ENCODE assay signal across 8 cellular contexts in genomic region chr9:111662851-111663823, GRCh38. TPM values are rescaled to one million over a fixed set of nuclear protein-coding genes. Genes with fewer than 3 reads are reported as not detected.
DNase-seq lines count a peak whose midpoint lies in the region; ATAC-seq and TF ChIP-seq lines count a peak whose summit lies in the region.

No MANE protein-coding gene starts in this region.

- H3K27ac ChIP-seq in DND-41 (ENCODE audit: low read length) = no peak overlapping the region
- 0 out of 2 replicates have a peak overlapping the region, but pooled peaks have one; percentile 44 for H3K27ac ChIP-seq in OCI-LY3 (ENCODE audit: low read length)
- H3K27ac ChIP-seq in gastroesophageal sphincter = peak overlapping the region in 2 of 4 donors; percentile 81 to 86

- TF ChIP-seq CTCF in DND-41 (IDR thresholded peaks at IDR 0.05; ENCODE audit: borderline replicate concordance, extremely low read depth, low read length, poor library complexity, severe bottlenecking) = no peak
- no peak for TF ChIP-seq CTCF in OCI-LY3 (IDR thresholded peaks at IDR 0.05; ENCODE audit: low read depth, low read length)
- TF ChIP-seq CTCF in nephron (IDR thresholded peaks at IDR 0.05; ENCODE audit: unreplicated experiment in 3 of 3) = no peak
- no peak for TF ChIP-seq CTCF in gastroesophageal sphincter (IDR thresholded peaks at IDR 0.05)

- H3K27me3 ChIP-seq in DND-41 (ENCODE audit: insufficient read depth, low read length, poor library complexity) = no peaks in the 10 kb centered on the region
- H3K27me3 ChIP-seq in OCI-LY3 (ENCODE audit: low read depth, low read length) = no peaks in the 10 kb centered on the region
- no peaks in the 10 kb centered on the region for H3K27me3 ChIP-seq in gastroesophageal sphincter

- H3K9me3 Mint-ChIP-seq in dendritic cell treated with granulocyte-macrophage colony-stimulating factor and Interleukin-4, amounts not matched to agents 40 ng/mL and 50 ng/mL, for 4 days = no peaks in the 10 kb centered on the region
- H3K9me3 Mint-ChIP-seq in nephron = no peaks in the 10 kb centered on the region

- peaks cover 42% of the 10 kb centered on the region for H3K4me1 Mint-ChIP-seq in dendritic cell treated with granulocyte-macrophage colony-stimulating factor and Interleukin-4, amounts not matched to agents 40 ng/mL and 50 ng/mL, for 4 days (ENCODE audit: low read depth)
- H3K4me1 Mint-ChIP-seq in nephron = peaks cover 26% of the 10 kb centered on the region

- ATAC-seq in DND-41 (ENCODE audit: insufficient read depth, low read depth) (no peak), GM18909 (IDR thresholded peaks at IDR 0.05; ENCODE audit: poor library complexity, unreplicated experiment) (no peak), gastroesophageal sphincter (no peak), HG03159 (IDR thresholded peaks at IDR 0.05; ENCODE audit: unreplicated experiment) (no peak)

- H3K9ac ChIP-seq in DND-41 (ENCODE audit: low read depth, low read length) (no peak overlapping the region; the same call in 1 of the 2 replicates), OCI-LY3 (ENCODE audit: low read length) (peak overlapping the region; percentile 85; the same call in 1 of the 2 replicates)

- no peak overlapping the region for H2AFZ ChIP-seq in DND-41 (ENCODE audit: low read depth, low read length)
- no peak overlapping the region for H2AFZ ChIP-seq in OCI-LY3 (ENCODE audit: low read depth, low read length)

- H3K36me3 Mint-ChIP-seq in dendritic cell treated with granulocyte-macrophage colony-stimulating factor and Interleukin-4, amounts not matched to agents 40 ng/mL and 50 ng/mL, for 4 days (ENCODE audit: low read depth) = peaks cover 51% of the 10 kb centered on the region
- peaks cover 26% of the 10 kb centered on the region for H3K36me3 Mint-ChIP-seq in nephron (ENCODE audit: low read depth)

- H3K9me3 ChIP-seq in DND-41 (ENCODE audit: insufficient read depth, low read length, severe bottlenecking) (no peaks in the 10 kb centered on the region), OCI-LY3 (ENCODE audit: insufficient read depth, low read length) (no peaks in the 10 kb centered on the region), gastroesophageal sphincter (no peaks in the 10 kb centered on the region)

- TF ChIP-seq EP300 in gastroesophageal sphincter (IDR thresholded peaks at IDR 0.05) = no peak

- H3K4me1 ChIP-seq in DND-41 (ENCODE audit: insufficient read depth, low read length) = peaks cover 26% of the 10 kb centered on the region
- peaks cover 11% of the 10 kb centered on the region; the same call in 1 of the 2 replicates for H3K4me1 ChIP-seq in OCI-LY3 (ENCODE audit: low read length)
- peaks cover 0 to 23% (median 0%) of the 10 kb centered on the region in 3 donors for H3K4me1 ChIP-seq in gastroesophageal sphincter

- H3K4me3 Mint-ChIP-seq in dendritic cell treated with granulocyte-macrophage colony-stimulating factor and Interleukin-4, amounts not matched to agents 40 ng/mL and 50 ng/mL, for 4 days = peak overlapping the region; percentile 93
- H3K4me3 Mint-ChIP-seq in nephron = peak overlapping the region; percentile 94 to 95 (median 94)

- peak overlapping the region; percentile 89 for H3K27ac Mint-ChIP-seq in dendritic cell treated with granulocyte-macrophage colony-stimulating factor and Interleukin-4, amounts not matched to agents 40 ng/mL and 50 ng/mL, for 4 days
- peak overlapping the region; percentile 43 to 78 (median 68) for H3K27ac Mint-ChIP-seq in nephron

- H3K4me2 ChIP-seq in DND-41 (ENCODE audit: insufficient read depth, low read length) (peak overlapping the region; percentile 91), OCI-LY3 (ENCODE audit: low read length) (peak overlapping the region; percentile 86)

- H3K4me3 ChIP-seq in DND-41 (ENCODE audit: low read depth in 1 of 2, low read length in 2 of 2) = peak overlapping the region in 1 of 2 experiments; percentile 78; a peak in 2 of 4 replicates
- peak overlapping the region; percentile 85 for H3K4me3 ChIP-seq in OCI-LY3 (ENCODE audit: low read length)
- H3K4me3 ChIP-seq in gastroesophageal sphincter = peak overlapping the region in 1 of 2 donors; percentile 87

- DNase-seq in DND-41 = peak; percentile 15
- no peak for DNase-seq in NCI-H345 (lab: John Stamatoyannopoulos, UW)

- WGBS in gastroesophageal sphincter (ENCODE audit: low coverage in 1 of 2), 2 donors = 60 to 64% methylated on average over 10 of the region's 10 CpGs

- intact Hi-C loops in dendritic cell treated with granulocyte-macrophage colony-stimulating factor and Interleukin-4, amounts not matched to agents 40 ng/mL and 50 ng/mL, for 4 days (cut with micrococcal nuclease) = no loop called here

- no peak for TF ChIP-seq POLR2A in gastroesophageal sphincter (IDR thresholded peaks at IDR 0.05)

- peaks cover 4% of the 10 kb centered on the region; the same call in 1 of the 2 replicates for H3K36me3 ChIP-seq in DND-41 (ENCODE audit: insufficient read depth, low read length)
- H3K36me3 ChIP-seq in OCI-LY3 (replicated peaks; ENCODE audit: low read depth, low read length) = peaks cover 32% of the 10 kb centered on the region
- peaks cover 0 to 16% of the 10 kb centered on the region in 2 donors for H3K36me3 ChIP-seq in gastroesophageal sphincter

- H3K79me2 ChIP-seq in DND-41 (ENCODE audit: insufficient read depth, low read length) (peaks cover 17% of the 10 kb centered on the region), OCI-LY3 (ENCODE audit: low read length) (peaks cover 37% of the 10 kb centered on the region)

- H3K27me3 Mint-ChIP-seq in dendritic cell treated with granulocyte-macrophage colony-stimulating factor and Interleukin-4, amounts not matched to agents 40 ng/mL and 50 ng/mL, for 4 days = peaks cover 3% of the 10 kb centered on the region
- peaks cover 4% of the 10 kb centered on the region for H3K27me3 Mint-ChIP-seq in nephron (ENCODE audit: low read depth)

- H4K20me1 ChIP-seq in DND-41 (ENCODE audit: insufficient read depth, low read length) = no peaks in the 10 kb centered on the region
- H4K20me1 ChIP-seq in OCI-LY3 (ENCODE audit: insufficient read depth, low read length) = peaks cover 28% of the 10 kb centered on the region

RNA-seq across cellular contexts. Expression of gene GNG10, which starts 1.7 kb away (rescaled TPM):
- total RNA-seq in gastroesophageal sphincter = 10 to 100 TPM; 41.4 to 96.4 (median 82.0) TPM

RNA-seq across cellular contexts. Expression of gene DNAJC25, which starts 32.0 kb away (rescaled TPM):
- 1 to 10 TPM; 7.9 to 9.9 (median 9.2) TPM for total RNA-seq in gastroesophageal sphincter
